ENCODE assay signal across 6 cellular contexts in genomic region chr9:6754861-6755260, GRCh38. TPM values are rescaled to one million over a fixed set of nuclear protein-coding genes. Genes with fewer than 3 reads are reported as not detected.
DNase-seq lines count a peak whose midpoint lies in the region; ATAC-seq and TF ChIP-seq lines count a peak whose summit lies in the region.
"Not testable (repeated sequence)": the region's sequence is repeated elsewhere in the genome, so short reads cannot be mapped to it uniquely, and the experiment has no call there.

No MANE protein-coding gene starts in this region.

- H3K36me3 Mint-ChIP-seq in activated CD4-positive, alpha-beta T cell treated with anti-CD3 and anti-CD28 coated beads for 36 hours (ENCODE audit: low read depth); activated naive CD4-positive, alpha-beta T cell treated with anti-CD3 and anti-CD28 coated beads, Interleukin-2, amount 50 U/mL, for 24 hours; naive B cell; neural crest cell (ENCODE audit: low read depth); stimulated activated naive B cell treated with anti-CD40 and anti-IgM and Interleukin-4, amounts not matched to agents 10 μg/mL and 1 μg/mL and 100 μg/mL, for 72 hours: not testable (repeated sequence)

- CTCF ChIA-PET in activated CD4-positive, alpha-beta T cell treated with anti-CD3 and anti-CD28 coated beads for 36 hours (lab: Charles Lee), result not testable (repeated sequence)

- H3K27ac Mint-ChIP-seq in activated CD4-positive, alpha-beta T cell treated with anti-CD3 and anti-CD28 coated beads for 36 hours, result peak overlapping the region; percentile 19
- H3K27ac Mint-ChIP-seq in activated naive CD4-positive, alpha-beta T cell treated with anti-CD3 and anti-CD28 coated beads, Interleukin-2, amount 50 U/mL, for 24 hours, result peak overlapping the region; percentile 51
- H3K27ac Mint-ChIP-seq in naive B cell, result peak overlapping the region; percentile 28 to 82 (median 50)
- H3K27ac Mint-ChIP-seq in neural crest cell (ENCODE audit: unreplicated experiment), result not testable (repeated sequence)
- peak overlapping the region; percentile 25 for H3K27ac Mint-ChIP-seq in stimulated activated naive B cell treated with anti-CD40 and anti-IgM and Interleukin-4, amounts not matched to agents 10 μg/mL and 1 μg/mL and 100 μg/mL, for 72 hours

- peaks cover 57% of the 10 kb centered on the region for H3K4me1 ChIP-seq in BLaER1

- POLR2A ChIA-PET in activated CD4-positive, alpha-beta T cell treated with anti-CD3 and anti-CD28 coated beads for 36 hours (lab: Charles Lee), result not testable (repeated sequence)

- not testable (repeated sequence) for DNase-seq in activated CD4-positive, alpha-beta T cell treated with anti-CD3 and anti-CD28 coated beads for 36 hours; naive B cell; neural crest cell (ENCODE audit: low read depth, low spot score); stimulated activated naive B cell treated with anti-CD40 and anti-IgM and Interleukin-4, amounts not matched to agents 10 μg/mL and 1 μg/mL and 100 μg/mL, for 72 hours

- not testable (repeated sequence) for ATAC-seq in activated CD4-positive, alpha-beta T cell treated with anti-CD3 and anti-CD28 coated beads for 36 hours; naive B cell (ENCODE audit: low read depth in 2 of 2); stimulated activated naive B cell treated with anti-CD40 and anti-IgM and Interleukin-4, amounts not matched to agents 10 μg/mL and 1 μg/mL and 100 μg/mL, for 72 hours (replicated peaks)

- TF ChIP-seq CTCF in neural crest cell (conservative IDR thresholded peaks at IDR 0.05), result not testable (repeated sequence)

- not testable (repeated sequence) for H3K27me3 ChIP-seq in BLaER1

- peak overlapping the region; percentile 69 for H3K4me2 ChIP-seq in BLaER1

- not testable (repeated sequence) for H3K4me3 Mint-ChIP-seq in activated CD4-positive, alpha-beta T cell treated with anti-CD3 and anti-CD28 coated beads for 36 hours; activated naive CD4-positive, alpha-beta T cell treated with anti-CD3 and anti-CD28 coated beads, Interleukin-2, amount 50 U/mL, for 24 hours; stimulated activated naive B cell treated with anti-CD40 and anti-IgM and Interleukin-4, amounts not matched to agents 10 μg/mL and 1 μg/mL and 100 μg/mL, for 72 hours
- peak overlapping the region in 3 of 8 donors; percentile 12 to 63 (median 56) for H3K4me3 Mint-ChIP-seq in naive B cell
- peak overlapping the region; percentile 41 for H3K4me3 Mint-ChIP-seq in neural crest cell

- H3K9me3 Mint-ChIP-seq in activated CD4-positive, alpha-beta T cell treated with anti-CD3 and anti-CD28 coated beads for 36 hours (ENCODE audit: low read depth); activated naive CD4-positive, alpha-beta T cell treated with anti-CD3 and anti-CD28 coated beads, Interleukin-2, amount 50 U/mL, for 24 hours; naive B cell; neural crest cell; stimulated activated naive B cell treated with anti-CD40 and anti-IgM and Interleukin-4, amounts not matched to agents 10 μg/mL and 1 μg/mL and 100 μg/mL, for 72 hours: not testable (repeated sequence)

- peaks cover 21% of the 10 kb centered on the region for H3K4me1 Mint-ChIP-seq in activated CD4-positive, alpha-beta T cell treated with anti-CD3 and anti-CD28 coated beads for 36 hours
- H3K4me1 Mint-ChIP-seq in activated naive CD4-positive, alpha-beta T cell treated with anti-CD3 and anti-CD28 coated beads, Interleukin-2, amount 50 U/mL, for 24 hours, result peaks cover 31% of the 10 kb centered on the region
- peaks cover 28 to 43% (median 29%) of the 10 kb centered on the region in 3 donors for H3K4me1 Mint-ChIP-seq in naive B cell
- H3K4me1 Mint-ChIP-seq in neural crest cell, result peaks cover 23% of the 10 kb centered on the region
- H3K4me1 Mint-ChIP-seq in stimulated activated naive B cell treated with anti-CD40 and anti-IgM and Interleukin-4, amounts not matched to agents 10 μg/mL and 1 μg/mL and 100 μg/mL, for 72 hours, result peaks cover 8 to 35% of the 10 kb centered on the region in 2 donors

- peak overlapping the region; percentile 97 for H3K27ac ChIP-seq in BLaER1

- not testable (repeated sequence) for H3K9me3 ChIP-seq in BLaER1

- not testable (repeated sequence) for H3K27me3 Mint-ChIP-seq in activated CD4-positive, alpha-beta T cell treated with anti-CD3 and anti-CD28 coated beads for 36 hours; activated naive CD4-positive, alpha-beta T cell treated with anti-CD3 and anti-CD28 coated beads, Interleukin-2, amount 50 U/mL, for 24 hours; naive B cell; stimulated activated naive B cell treated with anti-CD40 and anti-IgM and Interleukin-4, amounts not matched to agents 10 μg/mL and 1 μg/mL and 100 μg/mL, for 72 hours
- peaks cover 15% of the 10 kb centered on the region for H3K27me3 Mint-ChIP-seq in neural crest cell (ENCODE audit: low read depth)

- intact Hi-C loops in activated CD4-positive, alpha-beta T cell treated with anti-CD3 and anti-CD28 coated beads for 36 hours (cut with DNase I, micrococcal nuclease), result loop anchor here in 1 of 2 experiments (5.0 to 10.0 kb wide), 7 partner anchors 542 to 1963 kb away; partner anchors contain the start of genes DMAC1, ERMP1 and RCL1

- H3K9ac ChIP-seq in BLaER1, result not testable (repeated sequence)

- not testable (repeated sequence) for H3K4me3 ChIP-seq in BLaER1

- peaks cover 19% of the 10 kb centered on the region for H4K20me1 ChIP-seq in BLaER1

- not testable (repeated sequence) for H3K36me3 ChIP-seq in BLaER1

RNA-seq across cellular contexts. Expression of gene KDM4C, which starts 2.9 kb away (rescaled TPM):
- 10 to 100 TPM; 31.7 to 33.1 TPM for total RNA-seq in activated CD4-positive, alpha-beta T cell treated with anti-CD3 and anti-CD28 coated beads for 36 hours
- 10 to 100 TPM; 54.5 to 83.5 (median 68.2) TPM for polyA plus RNA-seq in naive B cell (ENCODE audit: low read depth in 6 of 6)
- 9.4 and 11.2 TPM in 2 replicates for total RNA-seq in neural crest cell
